Comparison of ENCODE assay signal across 1 cellular context in genomic region chr16:88083582-88083981, GRCh38.
TF ChIP-seq lines count a peak whose summit lies in the region.

No MANE protein-coding gene starts in this region.

TF ChIP-seq in IMR-90, 13 proteins besides CTCF, POLR2A, EP300 and RAD21:
- TF ChIP-seq MXI1 (IDR thresholded peaks at IDR 0.05; ENCODE audit: borderline replicate concordance, low read depth, low read length) (no peak), RFX5 (IDR thresholded peaks at IDR 0.05; ENCODE audit: low read depth, low read length) (no peak), BHLHE40 (IDR thresholded peaks at IDR 0.05; ENCODE audit: low read depth, low read length) (no peak), FOS (IDR thresholded peaks at IDR 0.05; ENCODE audit: low read depth, low read length) (no peak), MAFK (IDR thresholded peaks at IDR 0.05; ENCODE audit: low read depth, low read length) (no peak), NFE2L2 (IDR thresholded peaks at IDR 0.05; ENCODE audit: low read depth, low read length) (no peak), MAZ (IDR thresholded peaks at IDR 0.05; ENCODE audit: borderline replicate concordance, low read depth, low read length) (no peak), CEBPB (IDR thresholded peaks at IDR 0.05; ENCODE audit: low read depth, low read length) (no peak), ELK1 (IDR thresholded peaks at IDR 0.05; ENCODE audit: borderline replicate concordance, low read depth, low read length) (no peak), RCOR1 (IDR thresholded peaks at IDR 0.05; ENCODE audit: insufficient replicate concordance, low read length) (no peak), SMC3 (IDR thresholded peaks at IDR 0.05; ENCODE audit: low read depth, low read length) (no peak), USF2 (IDR thresholded peaks at IDR 0.05; ENCODE audit: low read depth, low read length) (no peak), CHD1 (IDR thresholded peaks at IDR 0.05; ENCODE audit: low read depth, low read length) (no peak)
